ENCODE assay signal across 10 cellular contexts in the genomic region with DNA sequence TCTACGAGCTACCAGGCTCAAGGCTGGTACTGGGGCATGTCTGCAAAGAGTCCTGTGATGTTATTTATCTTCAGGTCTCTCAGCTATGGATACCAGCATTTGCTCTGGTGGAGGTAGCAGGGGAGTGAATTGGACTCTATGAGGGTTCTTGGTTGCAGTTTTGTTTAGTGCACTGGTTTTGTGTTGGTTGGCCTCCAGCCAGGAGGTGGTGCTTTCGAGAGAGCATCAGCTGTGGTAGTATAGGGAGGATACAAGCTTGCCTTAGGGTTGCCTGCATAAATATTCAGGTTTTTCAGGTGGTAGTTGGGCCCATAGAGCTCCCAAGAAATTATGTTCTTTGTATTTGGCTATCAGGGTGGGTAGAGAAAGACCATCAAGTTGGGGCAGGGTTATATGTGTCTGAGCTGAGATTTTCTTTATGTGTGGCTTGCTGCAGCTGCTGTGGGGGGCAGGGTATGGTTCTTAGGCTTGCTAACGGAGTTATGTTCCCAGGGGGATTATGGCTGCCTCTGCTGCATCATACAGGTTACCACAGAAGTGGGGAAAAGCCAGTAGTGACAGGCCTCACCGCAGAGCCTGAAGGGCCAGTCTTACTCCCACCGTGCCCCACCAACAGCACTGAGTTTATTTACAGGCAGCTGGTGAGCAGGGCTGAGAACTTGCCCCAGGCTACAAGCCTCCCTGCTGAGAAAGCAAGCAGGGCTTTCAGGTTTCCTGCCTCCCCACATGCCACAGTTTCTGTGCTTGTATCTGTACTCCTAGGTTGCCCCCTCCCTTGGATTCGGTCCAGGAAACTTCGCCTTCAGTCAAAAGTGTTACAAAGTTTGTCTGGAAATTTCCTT. TPM values are rescaled to one million over a fixed set of nuclear protein-coding genes. Genes with fewer than 3 reads are reported as not detected.
A peak's percentile ranks its signal among the peaks of the same experiment; 100 is the strongest.
DNase-seq lines count a peak whose midpoint lies in the region; ATAC-seq and TF ChIP-seq lines count a peak whose summit lies in the region.
"Had no signal": no experiment of that assay in that cellular context is flagged by ENCODE, and none has a peak within 500 bp of the region (broad histone marks: within the 10 kb centered on the region; RNA-seq: fewer than 3 reads in every experiment).

No MANE protein-coding gene starts in this region.

- H3K27ac ChIP-seq in stomach (no peak overlapping the region), suprapubic skin (no peak overlapping the region)
- H3K27ac ChIP-seq: heart right ventricle had no signal

- peak overlapping the region; percentile 88 for H3K27ac Mint-ChIP-seq in neural crest cell (ENCODE audit: unreplicated experiment)

- TF ChIP-seq POLR2A in stomach (IDR thresholded peaks at IDR 0.05) (no peak), suprapubic skin (IDR thresholded peaks at IDR 0.05) (no peak)

- H3K4me3 ChIP-seq in NT2/D1 (ENCODE audit: insufficient read length, low read depth) (no peak overlapping the region), stomach (no peak overlapping the region), suprapubic skin (no peak overlapping the region)
- H3K4me3 ChIP-seq: heart right ventricle had no signal

- TF ChIP-seq CTCF in neural crest cell (conservative IDR thresholded peaks at IDR 0.05), result no peak
- TF ChIP-seq CTCF in stomach (IDR thresholded peaks at IDR 0.05), result no peak
- no peak for TF ChIP-seq CTCF in suprapubic skin (IDR thresholded peaks at IDR 0.05)

- H3K9ac ChIP-seq in NT2/D1 (ENCODE audit: insufficient read length, low read depth), result no peak overlapping the region

- H3K27me3 Mint-ChIP-seq in neural crest cell (ENCODE audit: low read depth), result no peaks in the 10 kb centered on the region

- H3K4me3 Mint-ChIP-seq in neural crest cell, result no peak overlapping the region

- WGBS in stomach, 5 donors, result 71 to 78% (median 77%) methylated on average over 7 of the region's 7 CpGs
- WGBS in suprapubic skin, result 49% methylated on average over 7 of the region's 7 CpGs

- intact Hi-C loops in stomach (cut with DNase I; ENCODE audit: low total_unique reads), result no loop called here

- DNase-seq in NT2/D1 (ENCODE audit: low read depth, low spot score), result peak; percentile 57
- DNase-seq in neural crest cell (ENCODE audit: low read depth, low spot score), result no peak
- DNase-seq in stomach, result no peak
- DNase-seq in dermis blood vessel endothelial cell, result no peak
- no peak for DNase-seq in HCEC 1CT
- no peak for DNase-seq in suprapubic skin (ENCODE audit: low spot score in 2 of 2)
- DNase-seq: activated naive CD4-positive, alpha-beta T cell treated with anti-CD3 and anti-CD28 coated beads, Interleukin-2, amount 50 U/mL, for 16 hours; heart right ventricle had no signal

- no peaks in the 10 kb centered on the region for H3K27me3 ChIP-seq in NT2/D1 (ENCODE audit: insufficient read depth, insufficient read length)
- no peaks in the 10 kb centered on the region for H3K27me3 ChIP-seq in stomach
- H3K27me3 ChIP-seq in suprapubic skin, result no peaks in the 10 kb centered on the region
- H3K27me3 ChIP-seq: heart right ventricle had no signal

- H3K9me3 ChIP-seq in NT2/D1 (ENCODE audit: insufficient read depth, low read length), result no peaks in the 10 kb centered on the region
- H3K9me3 ChIP-seq in stomach, result no peaks in the 10 kb centered on the region
- H3K9me3 ChIP-seq in suprapubic skin, result no peaks in the 10 kb centered on the region

- TF ChIP-seq EP300 in stomach (IDR thresholded peaks at IDR 0.05) (no peak), suprapubic skin (IDR thresholded peaks at IDR 0.05) (no peak)

- H3K4me1 ChIP-seq in NT2/D1 (ENCODE audit: insufficient read depth, insufficient read length), result no peaks in the 10 kb centered on the region
- H3K4me1 ChIP-seq in stomach, result no peaks in the 10 kb centered on the region
- no peaks in the 10 kb centered on the region for H3K4me1 ChIP-seq in suprapubic skin

- H3K36me3 Mint-ChIP-seq in neural crest cell (ENCODE audit: low read depth), result peaks cover 3% of the 10 kb centered on the region

- peaks cover 4% of the 10 kb centered on the region for H3K4me1 Mint-ChIP-seq in neural crest cell

- peak; percentile 55 for ATAC-seq in GM19035 (IDR thresholded peaks at IDR 0.05; ENCODE audit: unreplicated experiment)
- ATAC-seq in HG02885 (IDR thresholded peaks at IDR 0.05; ENCODE audit: poor library complexity, unreplicated experiment), result peak; percentile 74
- ATAC-seq: heart right ventricle had no signal

- H3K36me3 ChIP-seq in NT2/D1 (ENCODE audit: insufficient read depth, insufficient read length, low read length) (no peaks in the 10 kb centered on the region), stomach (no peaks in the 10 kb centered on the region), suprapubic skin (no peaks in the 10 kb centered on the region)
- H3K36me3 ChIP-seq: heart right ventricle had no signal

- H3K9me3 Mint-ChIP-seq in neural crest cell, result peaks cover 12% of the 10 kb centered on the region

RNA-seq across cellular contexts. Expression of a gene that starts 9.8 kb away (rescaled TPM):
- total RNA-seq in neural crest cell, result 33.4 and 34.2 TPM in 2 replicates
- total RNA-seq in stomach, result 10 to 100 TPM in 3 of 5 donors, 1 to 10 TPM in 2; 1.2 to 42.2 (median 11.2) TPM
- 10 to 100 TPM in 2 of 3 donors, 1 to 10 TPM in 1; 6.7 to 12.5 (median 11.1) TPM for polyA plus RNA-seq in stomach
- total RNA-seq in dermis blood vessel endothelial cell, result 23.3 and 46.6 TPM in 2 replicates
- total RNA-seq in suprapubic skin, result 10 to 100 TPM in 3 of 4 donors, 1 to 10 TPM in 1; 7.4 to 24.9 (median 16.3) TPM

RNA-seq across cellular contexts. Expression of a gene that starts 50.4 kb away (rescaled TPM):
- 19.1 and 19.7 TPM in 2 replicates for total RNA-seq in neural crest cell
- 1 to 10 TPM in 3 of 5 donors, not detected in 2; 1.3 to 1.8 (median 1.3) TPM for total RNA-seq in stomach
- polyA plus RNA-seq in stomach, result under 1 TPM in 2 of 3 donors, not detected in 1; 0.12 to 0.23 TPM
- total RNA-seq in dermis blood vessel endothelial cell, result not detected in 2 replicates
- under 1 TPM in 2 of 4 donors, not detected in 2; 0.13 to 0.48 TPM for total RNA-seq in suprapubic skin
- total RNA-seq: heart right ventricle had no signal
